ENCODE assay signal across 11 cellular contexts in the genomic region with DNA sequence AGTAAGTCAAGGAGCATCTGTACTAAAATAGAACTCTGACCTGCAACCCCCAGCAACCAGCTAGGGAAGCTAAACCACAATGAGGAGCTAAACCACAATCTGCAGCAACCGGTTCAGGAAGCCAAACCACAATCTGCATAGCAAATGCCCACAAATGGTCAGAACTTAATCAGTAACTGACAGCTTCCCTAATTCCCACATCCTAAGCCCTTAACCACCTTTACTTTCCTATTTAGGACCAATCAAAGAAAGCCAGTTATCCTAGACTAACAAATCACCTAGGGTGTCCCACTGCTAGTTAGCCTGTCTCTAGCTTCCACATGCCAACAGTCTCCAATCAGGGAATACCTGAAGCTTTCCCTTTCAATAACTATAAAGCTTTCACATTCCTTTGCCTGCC.
DNase-seq lines count a peak whose midpoint lies in the region; TF ChIP-seq lines count a peak whose summit lies in the region.
"Had no signal": no experiment of that assay in that cellular context is flagged by ENCODE, and none has a peak within 500 bp of the region (broad histone marks: within the 10 kb centered on the region; RNA-seq: fewer than 3 reads in every experiment).

No MANE protein-coding gene starts in this region.

- TF ChIP-seq CTCF in fibroblast of pulmonary artery (IDR thresholded peaks at IDR 0.05; ENCODE audit: low read length, missing control alignments) (no peak), colonic mucosa (IDR thresholded peaks at IDR 0.05) (no peak)

- DNase-seq in SKM-1 treated with dmso at 0.1 percent for 144 hours (lab: John Stamatoyannopoulos, UW; ENCODE audit: unreplicated experiment) (peak; percentile 28), SKM-1 (lab: John Stamatoyannopoulos, UW; ENCODE audit: unreplicated experiment) (no peak), RPMI7951 (ENCODE audit: low read depth) (peak; percentile 73), fibroblast of pulmonary artery (ENCODE audit: low read depth) (peak; percentile 46), DMS53 (lab: John Stamatoyannopoulos, UW) (no peak), colonic mucosa (no peak), NCI-H446 treated with DMSO at 0.1 percent for 48 hours (lab: John Stamatoyannopoulos, UW) (no peak), nucleus accumbens (lab: John Stamatoyannopoulos, UW) (no peak)
- DNase-seq: activated B cell treated with CpG ODN at 0.5 μM for 24 hours, HFFc6, NCI-H1417 had no signal

- intact Hi-C loops in colonic mucosa (cut with DNase I), result no loop called here

- no peak overlapping the region for H3K4me3 ChIP-seq in fibroblast of pulmonary artery (replicated peaks; ENCODE audit: low read depth, low read length)
- H3K4me3 ChIP-seq in colonic mucosa, result no peak overlapping the region

- H3K9me3 ChIP-seq in colonic mucosa, result no peaks in the 10 kb centered on the region

- no peak overlapping the region for H3K9ac ChIP-seq in colonic mucosa (ENCODE audit: low read depth in 2 of 2, low read length in 2 of 2)

- no peaks in the 10 kb centered on the region for H3K4me1 ChIP-seq in colonic mucosa

- no peaks in the 10 kb centered on the region for H3K27me3 ChIP-seq in colonic mucosa

- no peak overlapping the region for H3K27ac ChIP-seq in colonic mucosa

- H3K36me3 ChIP-seq in colonic mucosa, result no peaks in the 10 kb centered on the region

Comparison
In these comparisons a context has a peak if more than half of its experiments do, and no peak if none do; other contexts are left out.
1. DNase-seq: peak in SKM-1 treated with dmso at 0.1 percent for 144 hours (single experiment), RPMI7951 (single experiment) and fibroblast of pulmonary artery (single experiment); none in SKM-1 (single experiment), DMS53 (single experiment), colonic mucosa (single experiment), NCI-H446 treated with DMSO at 0.1 percent for 48 hours (single experiment) and nucleus accumbens (0 of 56).